32 cellular contexts compared by ENCODE assay signal in the genomic region with DNA sequence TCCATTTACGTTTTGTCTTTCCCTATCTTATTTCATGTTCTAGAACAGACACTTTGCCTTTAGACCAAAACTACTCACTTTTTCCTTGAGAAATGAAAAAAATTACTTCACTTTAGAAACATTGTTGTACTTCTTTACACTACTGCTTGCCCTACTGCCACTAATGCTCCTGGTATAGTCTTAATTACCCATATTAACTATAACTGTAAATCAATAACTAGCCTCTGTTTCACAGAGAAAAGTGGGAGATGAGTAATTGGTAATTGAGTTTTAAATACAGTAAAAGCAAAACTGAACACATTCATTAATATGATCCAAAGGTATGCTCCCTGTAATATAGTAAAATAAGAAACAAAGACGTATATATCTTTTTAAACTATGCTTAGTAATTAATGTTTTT.
"Had no signal": no experiment of that assay in that cellular context is flagged by ENCODE, and none has a peak within 500 bp of the region (broad histone marks: within the 10 kb centered on the region; RNA-seq: fewer than 3 reads in every experiment).

No MANE protein-coding gene starts in this region.

- H3K27ac ChIP-seq: brain microvascular endothelial cell, coronary artery, dorsolateral prefrontal cortex, foreskin keratinocyte, gastrocnemius medialis, heart left ventricle had no signal

- DNase-seq: activated B cell treated with CpG ODN at 0.5 μM for 24 hours; activated CD4-positive, alpha-beta T cell treated with anti-CD3 and anti-CD28 coated beads for 48 hours; activated CD4-positive, alpha-beta T cell treated with anti-CD3 and anti-CD28 coated beads, Interleukin-2, amount 50 U/mL, for 1 hour; activated CD4-positive, alpha-beta T cell treated with anti-CD3 and anti-CD28 coated beads, Interleukin-2, amount 50 U/mL, for 48 hours; activated CD8-positive, alpha-beta memory T cell treated with anti-CD3 and anti-CD28 coated beads for 24 hours; activated CD8-positive, alpha-beta T cell treated with anti-CD3 and anti-CD28 coated beads for 36 hours; activated effector memory CD4-positive, alpha-beta T cell treated with Interleukin-2 at 50 U/mL for 16 hours; activated gamma-delta T cell treated with Interleukin-2 at 50 U/mL for 16 hours; activated naive CD4-positive, alpha-beta T cell treated with anti-CD3 and anti-CD28 coated beads, Interleukin-2, amount 50 U/mL, for 16 hours; activated naive CD4-positive, alpha-beta T cell treated with Interleukin-2 at 50 U/mL for 16 hours; activated T-cell treated with anti-CD3 and anti-CD28 coated beads, Interleukin-2, amount 50 U/mL, for 4 hours; amniotic stem cell; anterior cingulate cortex; brain microvascular endothelial cell; dorsolateral prefrontal cortex; effector memory CD4-positive, alpha-beta T cell; endodermal cell; foreskin keratinocyte; gastrocnemius medialis; glutamatergic neuron; heart left ventricle; T-helper 1 cell; T-helper 2 cell had no signal

- H3K4me3 Mint-ChIP-seq: activated B cell treated with CpG ODN at 0.5 μM for 24 hours; activated CD8-positive, alpha-beta T cell treated with anti-CD3 and anti-CD28 coated beads for 36 hours; activated naive CD8-positive, alpha-beta T cell; activated T-cell treated with anti-CD3 and anti-CD28 coated beads, Interleukin-2, amount 50 U/mL, for 4 hours; activated T-helper 17 cell treated with anti-CD3 and anti-CD28 coated beads, Interleukin-2, amount 50 U/mL, for 72 hours; central memory CD8-positive, alpha-beta T cell; dendritic cell treated with granulocyte-macrophage colony-stimulating factor and Interleukin-4, amounts not matched to agents 40 ng/mL and 50 ng/mL, for 4 days; endodermal cell had no signal

- FAIRE-seq: astrocyte, bronchial epithelial cell had no signal

- H3K36me3 ChIP-seq: brain microvascular endothelial cell, gastrocnemius medialis, heart left ventricle had no signal

- H3K4me1 Mint-ChIP-seq: activated B cell treated with CpG ODN at 0.5 μM for 24 hours; activated T-helper 17 cell treated with anti-CD3 and anti-CD28 coated beads, Interleukin-2, amount 50 U/mL, for 72 hours; central memory CD8-positive, alpha-beta T cell had no signal

- H3K4me1 ChIP-seq: foreskin keratinocyte, gastrocnemius medialis had no signal

- H3K9me3 ChIP-seq: gastrocnemius medialis had no signal

- H3K36me3 Mint-ChIP-seq: activated naive CD8-positive, alpha-beta T cell had no signal

- ATAC-seq: activated CD4-positive, CD25-positive, alpha-beta regulatory T cell treated with anti-CD3 and anti-CD28 coated beads, Interleukin-2, amount 50 U/mL, for 24 hours; activated CD8-positive, alpha-beta T cell treated with anti-CD3 and anti-CD28 coated beads for 36 hours; activated T-cell treated with anti-CD3 and anti-CD28 coated beads, Interleukin-2, amount 50 U/mL, for 4 hours; activated T-helper 17 cell treated with anti-CD3 and anti-CD28 coated beads, Interleukin-2, amount 50 U/mL, for 72 hours; esophagus mucosa; foreskin keratinocyte; gastrocnemius medialis; heart left ventricle had no signal

- H3K4me3 ChIP-seq: coronary artery, dorsolateral prefrontal cortex, gastrocnemius medialis, heart left ventricle had no signal

- H3K27me3 ChIP-seq: brain microvascular endothelial cell, dorsolateral prefrontal cortex, foreskin keratinocyte, gastrocnemius medialis, heart left ventricle had no signal

- H3K27ac Mint-ChIP-seq: activated B cell treated with CpG ODN at 0.5 μM for 24 hours; activated CD8-positive, alpha-beta T cell treated with anti-CD3 and anti-CD28 coated beads for 36 hours; activated naive CD8-positive, alpha-beta T cell; activated T-helper 17 cell treated with anti-CD3 and anti-CD28 coated beads, Interleukin-2, amount 50 U/mL, for 72 hours; dendritic cell treated with granulocyte-macrophage colony-stimulating factor and Interleukin-4, amounts not matched to agents 40 ng/mL and 50 ng/mL, for 4 days; endodermal cell had no signal

- H3K27me3 Mint-ChIP-seq: activated B cell treated with CpG ODN at 0.5 μM for 24 hours; activated CD8-positive, alpha-beta T cell treated with anti-CD3 and anti-CD28 coated beads for 36 hours; activated naive CD8-positive, alpha-beta T cell; activated T-helper 17 cell treated with anti-CD3 and anti-CD28 coated beads, Interleukin-2, amount 50 U/mL, for 72 hours; central memory CD8-positive, alpha-beta T cell; dendritic cell treated with granulocyte-macrophage colony-stimulating factor and Interleukin-4, amounts not matched to agents 40 ng/mL and 50 ng/mL, for 4 days had no signal
